20 cellular contexts compared by ENCODE assay signal in the genomic region with DNA sequence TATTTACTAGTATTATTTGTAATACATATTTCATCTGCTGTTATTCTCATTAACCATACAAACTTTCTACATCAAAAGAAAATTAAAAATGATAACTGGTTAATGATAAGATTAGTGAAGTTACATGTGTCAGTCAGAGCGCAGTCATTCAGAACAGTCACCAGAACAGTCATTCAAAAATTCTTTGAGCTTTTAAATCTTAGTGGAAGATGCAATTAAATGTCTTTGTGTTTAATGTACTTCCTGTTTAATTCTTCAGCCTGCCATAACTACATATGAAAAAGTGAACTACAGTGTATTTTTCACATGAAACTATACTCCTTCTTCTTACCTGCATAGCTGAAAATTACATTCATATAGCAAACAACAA.
DNase-seq lines count a peak whose midpoint lies in the region; ATAC-seq, FAIRE-seq and TF ChIP-seq lines count a peak whose summit lies in the region.
"Had no signal": no experiment of that assay in that cellular context is flagged by ENCODE, and none has a peak within 500 bp of the region (broad histone marks: within the 10 kb centered on the region; RNA-seq: fewer than 3 reads in every experiment).

No MANE protein-coding gene starts in this region.

- H3K9me3 ChIP-seq in GM12878 (replicated peaks; ENCODE audit: control insufficient read depth, insufficient read depth, low read length) (no peaks in the 10 kb centered on the region), thyroid gland (no peaks in the 10 kb centered on the region)

- no peak for FAIRE-seq in GM12878 (lab: Jason Lieb, UNC)
- FAIRE-seq: GM12891, GM19239, HepG2 had no signal

- no peak overlapping the region for H3K4me3 Mint-ChIP-seq in chondrocyte (ENCODE audit: unreplicated experiment)
- H3K4me3 Mint-ChIP-seq: B cell; CD8-positive, alpha-beta T cell; HFFc6; IgD-negative memory B cell had no signal

- WGBS in GM12878 (ENCODE audit: insufficient coverage, insufficient replicate concordance, low lambda C conversion rate, missing lambda C conversion rate), result 0% methylated on average over 1 of the region's 1 CpG
- 85 to 94% methylated on average over 1 of the region's 1 CpG for WGBS in thyroid gland, 2 donors

- H3K4me1 ChIP-seq in GM12878 (ENCODE audit: control insufficient read depth, insufficient read depth, low read length), result no peaks in the 10 kb centered on the region
- no peaks in the 10 kb centered on the region for H3K4me1 ChIP-seq in thyroid gland

- intact Hi-C loops in GM12878 (cut with micrococcal nuclease; ENCODE audit: unreplicated experiment) (loop anchor here (5.0 kb wide), 1 partner anchor 144 kb away; no protein-coding TSS in a partner anchor), thyroid gland (cut with DNase I) (no loop called here)

- no peak overlapping the region for H3K9ac ChIP-seq in GM12878 (ENCODE audit: control insufficient read depth, insufficient read depth, low read length)
- H3K9ac ChIP-seq: BLaER1 treated with 17β-estradiol and CSF1 and Interleukin-3, amounts not matched to agents 10 nM and 100 nM; GM23248 had no signal

- in situ Hi-C loops in GM12878 (cut with MboI), result no loop called here

- TF ChIP-seq EP300 in GM12878 (IDR thresholded peaks at IDR 0.05; ENCODE audit: borderline replicate concordance in 1 of 2, control insufficient read depth in 1 of 2, low read depth in 2 of 2, low read length in 2 of 2), result no peak

- H3K27me3 ChIP-seq in GM12878 (replicated peaks in 1 of 2; ENCODE audit: control insufficient read depth in 2 of 2, insufficient read depth in 2 of 2, low read length in 1 of 2) (no peaks in the 10 kb centered on the region), thyroid gland (no peaks in the 10 kb centered on the region)
- H3K27me3 ChIP-seq: BLaER1 treated with 17β-estradiol and CSF1 and Interleukin-3, amounts not matched to agents 10 nM and 100 nM had no signal

- RAD21 ChIA-PET in GM12878 (lab: Charles Lee; ENCODE audit: unreplicated experiment), result interaction anchor here (1.0 to 1.3 kb wide), 2 partner anchors 18 to 222 kb away, joined by 3 to 7 read pairs; no protein-coding TSS in a partner anchor

- CTCF ChIA-PET in GM12878 (lab: Yijun Ruan, JAX), result interaction anchor here (0.9 to 2.5 kb wide), 4 partner anchors 19 to 59 kb away, joined by 3 to 9 read pairs (median 4); no protein-coding TSS in a partner anchor

- H3K27ac ChIP-seq in GM12878 (ENCODE audit: control insufficient read depth, insufficient read depth) (no peak overlapping the region), thyroid gland (no peak overlapping the region)
- H3K27ac ChIP-seq: BLaER1 treated with 17β-estradiol and CSF1 and Interleukin-3, amounts not matched to agents 10 nM and 100 nM; GM23248 had no signal

- H3K9me3 Mint-ChIP-seq in chondrocyte (ENCODE audit: low read depth), result no peaks in the 10 kb centered on the region
- H3K9me3 Mint-ChIP-seq: CD8-positive, alpha-beta T cell had no signal

- H2AFZ ChIP-seq in GM12878 (ENCODE audit: control insufficient read depth, low read depth, low read length), result no peak overlapping the region
- H2AFZ ChIP-seq: GM23248 had no signal

- H3K27me3 Mint-ChIP-seq in chondrocyte (ENCODE audit: low read depth), result no peaks in the 10 kb centered on the region
- H3K27me3 Mint-ChIP-seq: B cell, IgD-negative memory B cell had no signal

- DNase-seq in RKO (ENCODE audit: low spot score) (peak; percentile 39), GM12878 (ENCODE audit: low read depth, low spot score) (no peak), chondrocyte (ENCODE audit: low spot score) (no peak), thyroid gland (no peak), nucleus accumbens (lab: John Stamatoyannopoulos, UW) (no peak)
- DNase-seq: Calu3; CD8-positive, alpha-beta T cell; DMS79 treated with DMSO at 0.1 percent for 48 hours; GM23248; HCEC 1CT; HFFc6 had no signal

- H3K36me3 ChIP-seq in GM12878 (ENCODE audit: control insufficient read depth in 2 of 2, insufficient read depth in 2 of 2, low read length in 1 of 2), result no peaks in the 10 kb centered on the region
- no peaks in the 10 kb centered on the region for H3K36me3 ChIP-seq in thyroid gland
- H3K36me3 ChIP-seq: BLaER1 treated with 17β-estradiol and CSF1 and Interleukin-3, amounts not matched to agents 10 nM and 100 nM had no signal

- no peak for TF ChIP-seq RAD21 in GM12878 (IDR thresholded peaks at IDR 0.05; ENCODE audit: insufficient read depth, low read depth, low read length)

- no peaks in the 10 kb centered on the region for H3K4me1 Mint-ChIP-seq in chondrocyte (ENCODE audit: low read depth)

- peak; percentile 20 for ATAC-seq in GM21825 (IDR thresholded peaks at IDR 0.05; ENCODE audit: unreplicated experiment)
- ATAC-seq in HG02938 (IDR thresholded peaks at IDR 0.05; ENCODE audit: unreplicated experiment), result peak; percentile 4
- ATAC-seq in GM12878, result peak; percentile 64
- no peak for ATAC-seq in HG02623 (IDR thresholded peaks at IDR 0.05; ENCODE audit: unreplicated experiment)
- ATAC-seq: CD8-positive, alpha-beta T cell; HepG2 had no signal

- no peaks in the 10 kb centered on the region for H3K79me2 ChIP-seq in GM12878 (ENCODE audit: control insufficient read depth, insufficient read depth, low read length)

- BruUV-seq in GM12878 (replicated peaks; lab: Mats Ljungman, UMichigan), result no TSS peak

- SMC1A ChIA-PET in GM12878 (lab: Charles Lee; ENCODE audit: uncharacterized antibody, unreplicated experiment), result interaction anchor here (1.0 to 1.9 kb wide), 4 partner anchors 9 to 59 kb away, joined by 3 to 7 read pairs (median 4); no protein-coding TSS in a partner anchor

- no peaks in the 10 kb centered on the region for H3K36me3 Mint-ChIP-seq in chondrocyte (ENCODE audit: low read depth)
- H3K36me3 Mint-ChIP-seq: CD8-positive, alpha-beta T cell; IgD-negative memory B cell had no signal

- TF ChIP-seq POLR2A in GM12878 (IDR thresholded peaks at IDR 0.05; ENCODE audit: low read depth, low read length) (no peak), thyroid gland (IDR thresholded peaks at IDR 0.05) (no peak)

- H4K20me1 ChIP-seq in GM12878 (ENCODE audit: control insufficient read depth, insufficient read depth), result no peaks in the 10 kb centered on the region
- H4K20me1 ChIP-seq: BLaER1 treated with 17β-estradiol and CSF1 and Interleukin-3, amounts not matched to agents 10 nM and 100 nM had no signal

- TF ChIP-seq CTCF in GM12878 (IDR thresholded peaks at IDR 0.05 in 2 of 3, conservative IDR thresholded peaks at IDR 0.05 in 1 of 3; ENCODE audit: control insufficient read depth in 2 of 3, extremely low read depth in 1 of 3, insufficient read depth in 1 of 3, low read depth in 3 of 3, low read length in 3 of 3) (no peak), chondrocyte (IDR thresholded peaks at IDR 0.05) (no peak), thyroid gland (IDR thresholded peaks at IDR 0.05) (no peak)

- no peak overlapping the region for H3K27ac Mint-ChIP-seq in chondrocyte (ENCODE audit: unreplicated experiment)
- H3K27ac Mint-ChIP-seq: B cell; CD8-positive, alpha-beta T cell; HFFc6; IgD-negative memory B cell had no signal

- H3K4me2 ChIP-seq in GM12878 (ENCODE audit: control insufficient read depth, insufficient read depth), result no peak overlapping the region
- H3K4me2 ChIP-seq: BLaER1 treated with 17β-estradiol and CSF1 and Interleukin-3, amounts not matched to agents 10 nM and 100 nM had no signal

- POLR2A ChIA-PET in GM12878 (lab: Charles Lee), result no interaction called here

- H3K4me3 ChIP-seq in GM12878 (no peak overlapping the region), thyroid gland (replicated peaks in 1 of 3) (no peak overlapping the region)
- H3K4me3 ChIP-seq: BLaER1 treated with 17β-estradiol and CSF1 and Interleukin-3, amounts not matched to agents 10 nM and 100 nM; GM23248 had no signal

TF ChIP-seq in GM12878, 131 proteins besides CTCF, POLR2A, EP300 and RAD21:
- TF ChIP-seq PKNOX1 (IDR thresholded peaks at IDR 0.05), result peak; percentile 67
- TF ChIP-seq, protein P1, sequence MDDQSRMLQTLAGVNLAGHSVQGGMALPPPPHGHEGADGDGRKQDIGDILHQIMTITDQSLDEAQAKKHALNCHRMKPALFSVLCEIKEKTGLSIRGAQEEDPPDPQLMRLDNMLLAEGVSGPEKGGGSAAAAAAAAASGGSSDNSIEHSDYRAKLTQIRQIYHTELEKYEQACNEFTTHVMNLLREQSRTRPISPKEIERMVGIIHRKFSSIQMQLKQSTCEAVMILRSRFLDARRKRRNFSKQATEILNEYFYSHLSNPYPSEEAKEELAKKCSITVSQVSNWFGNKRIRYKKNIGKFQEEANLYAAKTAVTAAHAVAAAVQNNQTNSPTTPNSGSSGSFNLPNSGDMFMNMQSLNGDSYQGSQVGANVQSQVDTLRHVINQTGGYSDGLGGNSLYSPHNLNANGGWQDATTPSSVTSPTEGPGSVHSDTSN (IDR thresholded peaks at IDR 0.05; ENCODE audit: insufficient replicate concordance, low read depth, low read length), result no peak
- no peak for TF ChIP-seq IRF4 (IDR thresholded peaks at IDR 0.05; ENCODE audit: low read depth, low read length)
- TF ChIP-seq FOS (IDR thresholded peaks at IDR 0.05; ENCODE audit: borderline replicate concordance, extremely low read depth, insufficient read length), result no peak
